ENCODE assay signal across 9 cellular contexts in genomic region chr6:159977242-159978214, GRCh38. TPM values are rescaled to one million over a fixed set of nuclear protein-coding genes. Genes with fewer than 3 reads are reported as not detected.
A peak's percentile ranks its signal among the peaks of the same experiment; 100 is the strongest.
DNase-seq lines count a peak whose midpoint lies in the region; ATAC-seq and TF ChIP-seq lines count a peak whose summit lies in the region.
"Had no signal": no experiment of that assay in that cellular context is flagged by ENCODE, and none has a peak within 500 bp of the region (broad histone marks: within the 10 kb centered on the region; RNA-seq: fewer than 3 reads in every experiment).

No MANE protein-coding gene starts in this region.

- no peaks in the 10 kb centered on the region for H3K27me3 Mint-ChIP-seq in activated naive CD8-positive, alpha-beta T cell treated with anti-CD3 and anti-CD28 coated beads, Interleukin-2, amount 10 ng/mL, durations not matched to agents 7 days and 5 days

- H3K9me3 ChIP-seq in right cardiac atrium (ENCODE audit: control insufficient read depth, low read length) (no peaks in the 10 kb centered on the region), spleen (no peaks in the 10 kb centered on the region)

- H3K4me1 Mint-ChIP-seq in activated naive CD8-positive, alpha-beta T cell treated with anti-CD3 and anti-CD28 coated beads, Interleukin-2, amount 10 ng/mL, durations not matched to agents 7 days and 5 days: peaks cover 84% of the 10 kb centered on the region

- H3K9me3 Mint-ChIP-seq in activated naive CD8-positive, alpha-beta T cell treated with anti-CD3 and anti-CD28 coated beads, Interleukin-2, amount 10 ng/mL, durations not matched to agents 7 days and 5 days: no peaks in the 10 kb centered on the region

- H3K27me3 ChIP-seq in right cardiac atrium (ENCODE audit: control insufficient read depth, insufficient read depth) (no peaks in the 10 kb centered on the region), spleen (replicated peaks in 1 of 7) (no peaks in the 10 kb centered on the region)

- H3K36me3 ChIP-seq in spleen: no peaks in the 10 kb centered on the region

- 36% methylated on average over 20 of the region's 20 CpGs for WGBS in right cardiac atrium
- WGBS in spleen, 5 donors: 58 to 76% (median 70%) methylated on average over 20 of the region's 20 CpGs

- peak; percentile 25 for DNase-seq in NCI-H2107 treated with DMSO at 0.1 percent for 48 hours (lab: John Stamatoyannopoulos, UW; ENCODE audit: unreplicated experiment)
- DNase-seq in NCI-H2107 (lab: John Stamatoyannopoulos, UW): no peak
- no peak for DNase-seq in activated naive CD8-positive, alpha-beta T cell treated with anti-CD3 and anti-CD28 coated beads, Interleukin-2, amount 10 ng/mL, durations not matched to agents 7 days and 5 days
- DNase-seq in right cardiac atrium: peak; percentile 67 to 91 (median 90)
- no peak for DNase-seq in spleen
- DNase-seq in ureter (ENCODE audit: low spot score): no peak
- DNase-seq in middle frontal gyrus (ENCODE audit: extremely low spot score, low spot score): no peak
- DNase-seq: NCI-H526 had no signal

- H3K4me3 ChIP-seq in right cardiac atrium (ENCODE audit: low read length) (no peak overlapping the region), spleen (peak overlapping the region in 1 of 8 donors; percentile 11)

- TF ChIP-seq CTCF in spleen (IDR thresholded peaks at IDR 0.05 in 8 of 11, conservative IDR thresholded peaks at IDR 0.05 in 3 of 11): no peak

- peaks cover 2% of the 10 kb centered on the region for H3K36me3 Mint-ChIP-seq in activated naive CD8-positive, alpha-beta T cell treated with anti-CD3 and anti-CD28 coated beads, Interleukin-2, amount 10 ng/mL, durations not matched to agents 7 days and 5 days

- no peak for ATAC-seq in activated naive CD8-positive, alpha-beta T cell treated with anti-CD3 and anti-CD28 coated beads, Interleukin-2, amount 10 ng/mL, durations not matched to agents 7 days and 5 days (ENCODE audit: low read depth)
- ATAC-seq in right cardiac atrium (peak; percentile 62 to 82), HG03520 (IDR thresholded peaks at IDR 0.05; ENCODE audit: unreplicated experiment) (no peak)

- H3K4me1 ChIP-seq in right cardiac atrium (ENCODE audit: control insufficient read depth, insufficient read depth, low read length) (peaks cover 38% of the 10 kb centered on the region), spleen (peaks cover 61 to 100% (median 97%) of the 10 kb centered on the region in 6 donors)

- H3K27ac Mint-ChIP-seq in activated naive CD8-positive, alpha-beta T cell treated with anti-CD3 and anti-CD28 coated beads, Interleukin-2, amount 10 ng/mL, durations not matched to agents 7 days and 5 days: peak overlapping the region; percentile 91

- intact Hi-C loops in right cardiac atrium (cut with DNase I): loop anchor here in 3 of 4 donors (10.0 kb wide), 2 partner anchors 57 to 67 kb away; no protein-coding TSS in a partner anchor
- intact Hi-C loops in spleen (cut with DNase I; ENCODE audit: low total_unique reads): loop anchor here (10.0 kb wide), 1 partner anchor 47 kb away; no protein-coding TSS in a partner anchor

- H3K4me3 Mint-ChIP-seq in activated naive CD8-positive, alpha-beta T cell treated with anti-CD3 and anti-CD28 coated beads, Interleukin-2, amount 10 ng/mL, durations not matched to agents 7 days and 5 days: peak overlapping the region; percentile 75

- H3K27ac ChIP-seq in right cardiac atrium (ENCODE audit: low read length): peak overlapping the region; percentile 80
- H3K27ac ChIP-seq in spleen: peak overlapping the region; percentile 58 to 89 (median 82)

- POLR2A ChIA-PET in activated naive CD8-positive, alpha-beta T cell treated with anti-CD3 and anti-CD28 coated beads, Interleukin-2, amount 10 ng/mL, durations not matched to agents 7 days and 5 days (lab: Charles Lee): interaction anchor here (1.4 to 2.0 kb wide), 2 partner anchors 8 to 37 kb away, joined by 4 to 6 read pairs; partner anchors contain the start of gene IGF2R

- TF ChIP-seq POLR2A in spleen (IDR thresholded peaks at IDR 0.05): no peak

RNA-seq across cellular contexts. Expression of gene IGF2R, which starts 8.6 kb away (rescaled TPM):
- total RNA-seq in activated naive CD8-positive, alpha-beta T cell treated with anti-CD3 and anti-CD28 coated beads, Interleukin-2, amount 10 ng/mL, durations not matched to agents 7 days and 5 days: 10 to 100 TPM; 75.0 to 77.7 TPM
- total RNA-seq in right cardiac atrium (10 to 100 TPM; 41.4 to 48.9 (median 46.6) TPM), spleen (100 to 1,000 TPM; 110 to 193 (median 164) TPM), ureter (87.3 TPM)
- polyA plus RNA-seq in right cardiac atrium (19.6 TPM), spleen (10 to 100 TPM in 1 of 3 donors, 1 to 10 TPM in 2; 6.9 to 13.2 (median 7.4) TPM)

Comparison
In these comparisons a context has a peak if more than half of its experiments do, and no peak if none do; other contexts are left out.
1. DNase-seq: peak in NCI-H2107 treated with DMSO at 0.1 percent for 48 hours (single experiment) and right cardiac atrium (3 of 3); none in NCI-H2107 (single experiment), activated naive CD8-positive, alpha-beta T cell treated with anti-CD3 and anti-CD28 coated beads, Interleukin-2, amount 10 ng/mL, durations not matched to agents 7 days and 5 days (single experiment), spleen (single experiment), ureter (single experiment) and middle frontal gyrus (single experiment).
2. ATAC-seq: peak in right cardiac atrium (2 of 2); none in activated naive CD8-positive, alpha-beta T cell treated with anti-CD3 and anti-CD28 coated beads, Interleukin-2, amount 10 ng/mL, durations not matched to agents 7 days and 5 days (single experiment) and HG03520 (single experiment).